14 cellular contexts compared by ENCODE assay signal in genomic region chr12:56901313-56901712, GRCh38. TPM values are rescaled to one million over a fixed set of nuclear protein-coding genes. Genes with fewer than 3 reads are reported as not detected.
DNase-seq lines count a peak whose midpoint lies in the region; ATAC-seq, FAIRE-seq and TF ChIP-seq lines count a peak whose summit lies in the region.
"Not testable (repeated sequence)": the region's sequence is repeated elsewhere in the genome, so short reads cannot be mapped to it uniquely, and the experiment has no call there.
"Had no signal": no experiment of that assay in that cellular context is flagged by ENCODE, and none has a peak within 500 bp of the region (broad histone marks: within the 10 kb centered on the region; RNA-seq: fewer than 3 reads in every experiment).

No MANE protein-coding gene starts in this region.

- not testable (repeated sequence) for H3K4me1 ChIP-seq in ACC112 (ENCODE audit: control insufficient read depth, insufficient read depth, low read length, unreplicated experiment); esophagus muscularis mucosa
- H3K4me1 ChIP-seq in RWPE2 (ENCODE audit: insufficient read depth, poor library complexity, severe bottlenecking), result peaks cover 25% of the 10 kb centered on the region
- peaks cover 45% of the 10 kb centered on the region for H3K4me1 ChIP-seq in mammary epithelial cell (ENCODE audit: insufficient read depth, low read length)
- H3K4me1 ChIP-seq in keratinocyte (ENCODE audit: control insufficient read depth, extremely low read depth, insufficient read depth, low read length), result peaks cover 28% of the 10 kb centered on the region

- TF ChIP-seq EP300 in esophagus muscularis mucosa (IDR thresholded peaks at IDR 0.05), result not testable (repeated sequence)

- peak; percentile 24 for DNase-seq in HT1080 (ENCODE audit: low read depth)
- DNase-seq in RWPE2 (ENCODE audit: low spot score); mammary epithelial cell; keratinocyte (ENCODE audit: low read depth, low spot score): not testable (repeated sequence)
- DNase-seq in esophagus muscularis mucosa (ENCODE audit: extremely low spot score), result peak; percentile 2

- H3K9me1 ChIP-seq in keratinocyte (ENCODE audit: control insufficient read depth, extremely low read depth, insufficient read depth, low read length), result not testable (repeated sequence)

- not testable (repeated sequence) for ATAC-seq in RWPE2 (ENCODE audit: low read depth)

- H3K27ac ChIP-seq in ACC112 (ENCODE audit: low read depth, low read length) (peak overlapping the region; percentile 36; the same call in 1 of the 2 replicates), RWPE2 (ENCODE audit: poor library complexity, severe bottlenecking) (peak overlapping the region; percentile 36), mammary epithelial cell (ENCODE audit: insufficient read depth, low read depth, low read length) (peak overlapping the region; percentile 72), keratinocyte (ENCODE audit: control insufficient read depth, insufficient read depth, low read length) (peak overlapping the region; percentile 68)
- H3K27ac ChIP-seq in esophagus muscularis mucosa (replicated peaks in 1 of 4), result not testable (repeated sequence)

- not testable (repeated sequence) for H3K9me3 ChIP-seq in RWPE2 (ENCODE audit: severe bottlenecking); mammary epithelial cell (replicated peaks; ENCODE audit: insufficient read depth, low read length); keratinocyte (ENCODE audit: control insufficient read depth, low read depth, low read length)
- peaks cover 0 to 26% (median 19%) of the 10 kb centered on the region in 4 donors for H3K9me3 ChIP-seq in esophagus muscularis mucosa

- H3K79me2 ChIP-seq in ACC112 (ENCODE audit: control insufficient read depth, insufficient read depth, low read length, unreplicated experiment); mammary epithelial cell (ENCODE audit: insufficient read depth, low read length); keratinocyte (ENCODE audit: control insufficient read depth, insufficient read depth, low read length): not testable (repeated sequence)

- H3K36me3 ChIP-seq in ACC112 (ENCODE audit: insufficient read depth, low read length); RWPE2 (ENCODE audit: low read depth); mammary epithelial cell (ENCODE audit: insufficient read depth, low read length); esophagus muscularis mucosa; keratinocyte (ENCODE audit: control insufficient read depth in 2 of 2, extremely low read depth in 1 of 2, insufficient read depth in 2 of 2, low read length in 2 of 2): not testable (repeated sequence)

- not testable (repeated sequence) for H3K4me3 ChIP-seq in ACC112 (ENCODE audit: low read depth, low read length); RWPE2 (ENCODE audit: severe bottlenecking); mammary epithelial cell (replicated peaks in 1 of 3; ENCODE audit: insufficient read depth in 1 of 3, low read depth in 2 of 3, low read length in 3 of 3); esophagus muscularis mucosa; keratinocyte (ENCODE audit: control insufficient read depth in 2 of 3, extremely low read depth in 1 of 3, insufficient read depth in 2 of 3, low read depth in 1 of 3, low read length in 3 of 3)

- CTCF ChIA-PET in mammary epithelial cell (lab: Charles Lee; ENCODE audit: low non-redundant PET), result not testable (repeated sequence)

- FAIRE-seq in keratinocyte (lab: Jason Lieb, UNC), result peak; percentile 49

- intact Hi-C loops in mammary epithelial cell (cut with micrococcal nuclease), result loop anchor here (2.0 kb wide), 1 partner anchor 39 kb away; no protein-coding TSS in a partner anchor
- intact Hi-C loops in esophagus muscularis mucosa (cut with DNase I), result not testable (repeated sequence)

- in situ Hi-C loops in mammary epithelial cell (cut with MboI; ENCODE audit: low sequenced_read_pairs in 2 of 2), result not testable (repeated sequence)

- not testable (repeated sequence) for BruUV-seq in mammary epithelial cell (replicated peaks; lab: Mats Ljungman, UMichigan)

- H4K20me1 ChIP-seq in mammary epithelial cell (ENCODE audit: insufficient read depth, low read length); keratinocyte (ENCODE audit: control insufficient read depth, extremely low read depth, insufficient read depth, low read length): not testable (repeated sequence)

- not testable (repeated sequence) for H3K9ac ChIP-seq in mammary epithelial cell (ENCODE audit: insufficient read depth, low read length); keratinocyte (ENCODE audit: control insufficient read depth, extremely low read depth, insufficient read depth, low read length)

- H3K27me3 ChIP-seq in ACC112 (ENCODE audit: insufficient read depth, low read length), result peaks cover 12% of the 10 kb centered on the region; the same call in 1 of the 2 replicates
- H3K27me3 ChIP-seq in RWPE2 (ENCODE audit: insufficient read depth, poor library complexity, severe bottlenecking); mammary epithelial cell (ENCODE audit: insufficient read depth, low read length); esophagus muscularis mucosa; keratinocyte (ENCODE audit: control insufficient read depth, extremely low read depth, insufficient read depth, low read length): not testable (repeated sequence)

- TF ChIP-seq POLR2A in esophagus muscularis mucosa (IDR thresholded peaks at IDR 0.05; ENCODE audit: low read depth), result not testable (repeated sequence)

- not testable (repeated sequence) for H2AFZ ChIP-seq in ACC112 (ENCODE audit: low read length, unreplicated experiment); mammary epithelial cell (ENCODE audit: low read depth, low read length); keratinocyte (ENCODE audit: control insufficient read depth, low read length)

- not testable (repeated sequence) for TF ChIP-seq CTCF in RWPE2 (IDR thresholded peaks at IDR 0.05; ENCODE audit: poor library complexity, severe bottlenecking); mammary epithelial cell (conservative IDR thresholded peaks at IDR 0.05 in 1 of 2, IDR thresholded peaks at IDR 0.05 in 1 of 2; ENCODE audit: extremely low read depth in 1 of 2, insufficient read depth in 1 of 2, low read depth in 1 of 2, low read length in 2 of 2); esophagus muscularis mucosa (IDR thresholded peaks at IDR 0.05); keratinocyte (optimal IDR thresholded peaks at IDR 0.05 in 1 of 3, IDR thresholded peaks at IDR 0.05 in 1 of 3, conservative IDR thresholded peaks at IDR 0.05 in 1 of 3; ENCODE audit: extremely low read depth in 1 of 3, insufficient read depth in 2 of 3, low read length in 3 of 3)

- H3K4me2 ChIP-seq in mammary epithelial cell (ENCODE audit: insufficient read depth, low read depth, low read length); keratinocyte (ENCODE audit: control insufficient read depth, extremely low read depth, insufficient read depth, low read depth, low read length): not testable (repeated sequence)

- dilution Hi-C loops in mammary epithelial cell (cut with HindIII; ENCODE audit: low sequenced_read_pairs), result loop anchor here (5.0 to 10.0 kb wide), 2 partner anchors 74 to 83 kb away; no protein-coding TSS in a partner anchor
- dilution Hi-C loops in keratinocyte (cut with MboI; ENCODE audit: extremely low pct_ligation_motif_present, low sequenced_read_pairs), result not testable (repeated sequence)

RNA-seq across cellular contexts. Expression of gene SDR9C7, which starts 32.9 kb away (rescaled TPM):
- not detected in 2 replicates for total RNA-seq in HT1080 (2014; rRNA removed; shearing (Covaris generic))
- polyA plus RNA-seq in HT1080 (2015; cell fraction: cytosol; rRNA removed), result 0.03 TPM in 1 of 2 replicates, not detected in the other
- polyA plus RNA-seq in HT1080 (2015; cell fraction: nucleus; rRNA removed), result not detected in 2 replicates
- total RNA-seq in mammary epithelial cell (under 1 TPM in 1 of 2 donors, not detected in 1; 0.17 TPM), esophagus muscularis mucosa (under 1 TPM in 2 of 4 donors, not detected in 2; 0.40 to 0.42 TPM)
- polyA plus RNA-seq in mammary epithelial cell (not detected), keratinocyte (1.3 to 2.4 TPM (median 1.3 TPM) in 3 replicates)
- polyA minus RNA-seq in mammary epithelial cell (not detected), keratinocyte (0.83 to 1.8 TPM (median 0.95 TPM) in 3 replicates)
- polyA plus RNA-seq in keratinocyte (2011; ENCODE audit: low read depth), result 12.8 TPM
- polyA plus RNA-seq in keratinocyte (2011; cell fraction: cytosol; rRNA removed), result 0.34 and 0.73 TPM in 2 replicates
- 1.7 and 2.2 TPM in 2 replicates for polyA plus RNA-seq in keratinocyte (2011; cell fraction: nucleus; rRNA removed)
- 0.70 and 34.2 TPM in 2 replicates for polyA plus RNA-seq in keratinocyte (2012; ENCODE audit: low replicate concordance)
- 1.5 TPM for polyA minus RNA-seq in keratinocyte (2011; cell fraction: cytosol; rRNA and poly(A)+ RNA removed)
- polyA minus RNA-seq in keratinocyte (2011; cell fraction: nucleus; rRNA and poly(A)+ RNA removed), result 0.78 and 1.3 TPM in 2 replicates
- total RNA-seq: CD4-positive, alpha-beta memory T cell; CD4-positive, CD25-positive, alpha-beta regulatory T cell; CD8-positive, alpha-beta memory T cell; Daoy; G401; GM12878 had no signal
- polyA plus RNA-seq: AG04450; CD14-positive monocyte; CD4-positive, alpha-beta memory T cell; CD4-positive, CD25-positive, alpha-beta regulatory T cell; CD8-positive, alpha-beta memory T cell had no signal

RNA-seq across cellular contexts. Expression of gene RDH16, which starts 56.1 kb away (rescaled TPM):
- not detected in 2 replicates for total RNA-seq in HT1080 (2014; rRNA removed; shearing (Covaris generic))
- 0.07 TPM in 1 of 2 replicates, not detected in the other for polyA plus RNA-seq in HT1080 (2015; cell fraction: cytosol; rRNA removed)
- polyA plus RNA-seq in HT1080 (2015; cell fraction: nucleus; rRNA removed), result 0.07 and 0.18 TPM in 2 replicates
- total RNA-seq in mammary epithelial cell (under 1 TPM in 1 of 2 donors, not detected in 1; 0.16 TPM), esophagus muscularis mucosa (under 1 TPM in 3 of 4 donors, not detected in 1; 0.17 to 0.69 (median 0.42) TPM)
- polyA plus RNA-seq in mammary epithelial cell (0.06 TPM), keratinocyte (0.10 to 0.30 TPM (median 0.21 TPM) in 3 replicates)
- polyA minus RNA-seq in mammary epithelial cell (not detected), keratinocyte (0.10 to 0.33 TPM in 2 of 3 replicates, not detected in the other)
- polyA plus RNA-seq in keratinocyte (2011; ENCODE audit: low read depth), result 0.66 TPM
- 0.02 and 0.04 TPM in 2 replicates for polyA plus RNA-seq in keratinocyte (2011; cell fraction: cytosol; rRNA removed)
- 0.37 and 0.47 TPM in 2 replicates for polyA plus RNA-seq in keratinocyte (2011; cell fraction: nucleus; rRNA removed)
- 0.05 and 1.0 TPM in 2 replicates for polyA plus RNA-seq in keratinocyte (2012; ENCODE audit: low replicate concordance)
- polyA minus RNA-seq in keratinocyte (2011; cell fraction: cytosol; rRNA and poly(A)+ RNA removed), result not detected
- 0.21 and 0.39 TPM in 2 replicates for polyA minus RNA-seq in keratinocyte (2011; cell fraction: nucleus; rRNA and poly(A)+ RNA removed)
- total RNA-seq: G401 had no signal
- polyA plus RNA-seq: CD14-positive monocyte had no signal
